ENCODE assay signal across 15 cellular contexts in genomic region chr11:34869425-34869824, GRCh38.
A peak's percentile ranks its signal among the peaks of the same experiment; 100 is the strongest.
DNase-seq lines count a peak whose midpoint lies in the region; ATAC-seq and TF ChIP-seq lines count a peak whose summit lies in the region.
"Had no signal": no experiment of that assay in that cellular context is flagged by ENCODE, and none has a peak within 500 bp of the region (broad histone marks: within the 10 kb centered on the region; RNA-seq: fewer than 3 reads in every experiment).

No MANE protein-coding gene starts in this region.

- peak; percentile 7 for DNase-seq in ACHN
- DNase-seq in fibroblast of mammary gland (ENCODE audit: low read depth): no peak
- DNase-seq: activated T-cell treated with anti-CD3 and anti-CD28 coated beads, Interleukin-2, amount 50 U/mL, for 48 hours; immature natural killer cell; NCI-H2227 treated with DMSO at 0.1 percent for 48 hours; SHP77 treated with DMSO at 0.1 percent for 48 hours; transverse colon had no signal

- H3K27ac ChIP-seq in OCI-LY1 (ENCODE audit: low read depth, low read length, poor library complexity, severe bottlenecking): no peak overlapping the region
- H3K27ac ChIP-seq: ascending aorta, skin epidermis, transverse colon had no signal

- ATAC-seq in GM21619 (IDR thresholded peaks at IDR 0.05; ENCODE audit: unreplicated experiment) (peak; percentile 48), HG02642 (IDR thresholded peaks at IDR 0.05; ENCODE audit: poor library complexity, unreplicated experiment) (no peak), HG02852 (IDR thresholded peaks at IDR 0.05; ENCODE audit: unreplicated experiment) (no peak), HG03571 (IDR thresholded peaks at IDR 0.05; ENCODE audit: unreplicated experiment) (no peak), HG03354 (IDR thresholded peaks at IDR 0.05; ENCODE audit: poor library complexity, severe bottlenecking, unreplicated experiment) (no peak)

- no peaks in the 10 kb centered on the region for H3K9me2 ChIP-seq in OCI-LY1 (ENCODE audit: low read depth, low read length)

- no peaks in the 10 kb centered on the region for H3K4me1 ChIP-seq in OCI-LY1 (ENCODE audit: insufficient read depth, low read length, severe bottlenecking)
- H3K4me1 ChIP-seq: ascending aorta had no signal

- TF ChIP-seq CTCF in OCI-LY1 (IDR thresholded peaks at IDR 0.05; ENCODE audit: low read length) (peak; percentile 36; the same call in 1 of the 2 replicates), fibroblast of mammary gland (conservative IDR thresholded peaks at IDR 0.05; ENCODE audit: control insufficient read depth, insufficient read depth, low read depth, low read length) (peak; percentile 24)

- H3K27me3 ChIP-seq in OCI-LY1 (ENCODE audit: insufficient read depth, low read length): no peaks in the 10 kb centered on the region
- H3K27me3 ChIP-seq: ascending aorta, transverse colon had no signal

- in situ Hi-C loops in ACHN (cut with HindIII; ENCODE audit: low pct_ligation_motif_present, low pct_unique_long_range_greater_than_20kb, low sequenced_read_pairs): no loop called here

- H3K9me3 ChIP-seq in OCI-LY1 (ENCODE audit: low read length): no peaks in the 10 kb centered on the region
- H3K9me3 ChIP-seq: ascending aorta, transverse colon had no signal

- H2AFZ ChIP-seq in OCI-LY1 (ENCODE audit: low read length): no peak overlapping the region

- H3K9ac ChIP-seq in OCI-LY1 (ENCODE audit: low read length): no peak overlapping the region

- H3F3A ChIP-seq in OCI-LY1 (ENCODE audit: insufficient read depth, low read length): no peaks in the 10 kb centered on the region

- H3K79me2 ChIP-seq in OCI-LY1 (ENCODE audit: insufficient read depth, low read length): no peaks in the 10 kb centered on the region

- H4K20me1 ChIP-seq in OCI-LY1 (ENCODE audit: insufficient read depth, low read length): no peaks in the 10 kb centered on the region

- H3K4me2 ChIP-seq in OCI-LY1 (ENCODE audit: low read length): no peak overlapping the region

- H3K36me3 ChIP-seq in OCI-LY1 (ENCODE audit: insufficient read depth, low read length): no peaks in the 10 kb centered on the region
- H3K36me3 ChIP-seq: ascending aorta, transverse colon had no signal

- no peak overlapping the region for H3K4me3 ChIP-seq in OCI-LY1 (ENCODE audit: low read depth, low read length, poor library complexity, severe bottlenecking)
- no peak overlapping the region for H3K4me3 ChIP-seq in fibroblast of mammary gland (ENCODE audit: control insufficient read depth, low read depth, low read length)
- H3K4me3 ChIP-seq: ascending aorta, skin epidermis, transverse colon had no signal
